19 cellular contexts compared by ENCODE assay signal in the genomic region with DNA sequence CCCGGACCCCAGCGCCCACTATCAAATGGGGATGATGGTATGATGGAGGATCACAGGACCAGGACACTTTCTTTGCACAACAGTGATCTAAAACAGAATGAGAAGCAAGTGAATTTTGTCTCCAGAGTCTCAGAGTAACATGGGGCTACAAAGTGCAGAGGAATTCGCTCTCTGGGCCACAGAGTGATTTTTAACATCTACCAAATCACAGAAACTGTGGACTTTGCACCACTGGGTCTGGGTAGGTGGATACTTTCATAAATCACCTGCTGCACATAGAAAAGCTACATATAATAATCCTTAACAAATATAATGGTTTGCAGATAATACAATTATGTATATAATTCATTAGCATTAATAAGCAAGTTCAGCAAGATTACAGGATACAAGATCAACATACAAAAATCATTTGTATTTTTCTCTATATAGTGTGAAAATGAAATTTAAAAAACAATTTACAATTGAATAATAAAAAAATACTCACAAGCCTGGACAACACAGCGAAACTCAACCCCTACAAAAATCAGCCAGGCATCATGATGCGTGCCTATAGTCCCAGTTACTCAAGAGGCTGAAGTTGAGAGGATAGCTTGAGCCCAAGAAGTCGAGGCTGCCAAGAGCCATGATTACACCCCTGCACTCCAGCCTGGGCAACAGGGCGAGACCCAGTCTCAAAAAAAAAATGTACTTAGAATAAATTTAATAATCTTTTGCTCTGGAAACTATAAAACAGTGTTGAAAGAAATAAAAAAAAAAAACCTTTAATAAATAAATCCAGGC.
DNase-seq lines count a peak whose midpoint lies in the region; ATAC-seq, FAIRE-seq and TF ChIP-seq lines count a peak whose summit lies in the region.
"Had no signal": no experiment of that assay in that cellular context is flagged by ENCODE, and none has a peak within 500 bp of the region (broad histone marks: within the 10 kb centered on the region; RNA-seq: fewer than 3 reads in every experiment).

No MANE protein-coding gene starts in this region.

- peaks cover 2% of the 10 kb centered on the region for H3K79me2 ChIP-seq in osteoblast (ENCODE audit: insufficient read depth, low read length)

- intact Hi-C loops in left ventricle myocardium inferior (cut with micrococcal nuclease): no loop called here
- intact Hi-C loops in heart left ventricle (cut with DNase I): no loop called here
- intact Hi-C loops in psoas muscle (cut with DNase I): no loop called here

- no peak overlapping the region for H3K4me2 ChIP-seq in osteoblast (ENCODE audit: insufficient read depth, low read length)
- H3K4me2 ChIP-seq: BLaER1 had no signal

- TF ChIP-seq CTCF in left ventricle myocardium inferior (IDR thresholded peaks at IDR 0.05; ENCODE audit: borderline replicate concordance) (no peak), heart left ventricle (IDR thresholded peaks at IDR 0.05) (no peak), bronchial epithelial cell (IDR thresholded peaks at IDR 0.05; ENCODE audit: insufficient read depth, low read length, severe bottlenecking) (no peak), psoas muscle (IDR thresholded peaks at IDR 0.05) (no peak), osteoblast (IDR thresholded peaks at IDR 0.05; ENCODE audit: extremely low read depth, low read depth, low read length) (no peak)

- in situ Hi-C loops in HAP-1 (cut with MboI; ENCODE audit: low sequenced_read_pairs): loop anchor here (10.0 to 25.0 kb wide), 2 partner anchors 339 to 647 kb away; a partner anchor contains a TSS

- H2AFZ ChIP-seq in osteoblast (ENCODE audit: low read length): no peak overlapping the region

- no peak for TF ChIP-seq POLR2A in heart left ventricle (IDR thresholded peaks at IDR 0.05)

- H3K27ac ChIP-seq in left ventricle myocardium inferior (replicated peaks): peak overlapping the region; percentile 83
- H3K27ac ChIP-seq in heart left ventricle: peak overlapping the region in 2 of 12 donors; percentile 15 to 17
- peak overlapping the region; percentile 89 for H3K27ac ChIP-seq in psoas muscle
- no peak overlapping the region for H3K27ac ChIP-seq in osteoblast (ENCODE audit: low read depth, low read length)
- H3K27ac ChIP-seq: BLaER1 had no signal

- H3K4me3 ChIP-seq in left ventricle myocardium inferior (no peak overlapping the region), heart left ventricle (no peak overlapping the region), bronchial epithelial cell (ENCODE audit: low read depth, low read length) (no peak overlapping the region), psoas muscle (no peak overlapping the region), HAP-1 (no peak overlapping the region), osteoblast (ENCODE audit: insufficient read depth, low read length) (no peak overlapping the region)
- H3K4me3 ChIP-seq: BLaER1 had no signal

- H3K9me3 ChIP-seq in left ventricle myocardium inferior (replicated peaks): no peaks in the 10 kb centered on the region
- H3K9me3 ChIP-seq in heart left ventricle: no peaks in the 10 kb centered on the region
- H3K9me3 ChIP-seq in psoas muscle: no peaks in the 10 kb centered on the region
- H3K9me3 ChIP-seq in HAP-1: no peaks in the 10 kb centered on the region
- no peaks in the 10 kb centered on the region for H3K9me3 ChIP-seq in osteoblast (ENCODE audit: low read depth, low read length)

- peaks cover 6% of the 10 kb centered on the region for H3K4me1 ChIP-seq in left ventricle myocardium inferior
- peaks cover 0 to 5% (median under 1%) of the 10 kb centered on the region in 12 donors for H3K4me1 ChIP-seq in heart left ventricle
- H3K4me1 ChIP-seq in psoas muscle: peaks cover 11% of the 10 kb centered on the region
- no peaks in the 10 kb centered on the region for H3K4me1 ChIP-seq in HAP-1
- H3K4me1 ChIP-seq in osteoblast (ENCODE audit: insufficient read depth, low read length): no peaks in the 10 kb centered on the region
- H3K4me1 ChIP-seq: BLaER1 had no signal

- no peak for DNase-seq in left ventricle myocardium inferior
- no peak for DNase-seq in heart left ventricle
- DNase-seq in bronchial epithelial cell (ENCODE audit: low read depth): no peak
- no peak for DNase-seq in psoas muscle
- DNase-seq in HAP-1 (ENCODE audit: low spot score in 2 of 2): no peak
- no peak for DNase-seq in NCI-H1694 (lab: John Stamatoyannopoulos, UW)
- no peak for DNase-seq in osteoblast (ENCODE audit: insufficient read length, low spot score, missing footprints)
- DNase-seq: CD4-positive, alpha-beta T cell; CD8-positive, alpha-beta memory T cell; DMS 273 treated with DMSO at 0.1 percent for 48 hours; DMS79; EL; GOT3; HCEC 1CT had no signal

- H4K20me1 ChIP-seq in osteoblast (ENCODE audit: insufficient read depth, low read length): no peaks in the 10 kb centered on the region

- peaks cover 48% of the 10 kb centered on the region for H3K36me3 ChIP-seq in left ventricle myocardium inferior
- peaks cover 0 to 59% (median 35%) of the 10 kb centered on the region in 9 donors for H3K36me3 ChIP-seq in heart left ventricle
- H3K36me3 ChIP-seq in bronchial epithelial cell (ENCODE audit: control insufficient read depth, insufficient read depth, low read length): peaks cover 1% of the 10 kb centered on the region
- peaks cover 6 to 42% of the 10 kb centered on the region in 2 donors for H3K36me3 ChIP-seq in psoas muscle (ENCODE audit: insufficient read depth in 1 of 2, low read depth in 1 of 2)
- H3K36me3 ChIP-seq in HAP-1 (replicated peaks): peaks cover 18% of the 10 kb centered on the region
- H3K36me3 ChIP-seq in osteoblast (ENCODE audit: insufficient read depth, low read length): peaks cover 8% of the 10 kb centered on the region

- ATAC-seq in heart left ventricle: no peak
- ATAC-seq in psoas muscle: peak in 1 of 4 donors; percentile 40

- H3K27me3 ChIP-seq in left ventricle myocardium inferior (ENCODE audit: low read depth) (no peaks in the 10 kb centered on the region), heart left ventricle (no peaks in the 10 kb centered on the region), bronchial epithelial cell (ENCODE audit: control insufficient read depth, insufficient read depth, low read length) (no peaks in the 10 kb centered on the region), psoas muscle (ENCODE audit: insufficient read depth in 3 of 3, low read length in 2 of 3) (no peaks in the 10 kb centered on the region), HAP-1 (ENCODE audit: low read depth) (no peaks in the 10 kb centered on the region), osteoblast (ENCODE audit: insufficient read depth, low read length) (no peaks in the 10 kb centered on the region)
- H3K27me3 ChIP-seq: BLaER1 had no signal

- peak; percentile 21 for FAIRE-seq in G401.6 (lab: Jason Lieb, UNC)
- FAIRE-seq in bronchial epithelial cell (lab: Jason Lieb, UNC): peak; percentile 18
- FAIRE-seq: D721Med, GM12892, H54 had no signal

- WGBS in heart left ventricle, 4 donors: 88 to 97% (median 93%) methylated on average over 7 of the region's 7 CpGs
- WGBS in psoas muscle, 3 donors: 72 to 92% (median 77%) methylated on average over 7 of the region's 7 CpGs
